ENCODE assay signal across 17 cellular contexts in the genomic region with DNA sequence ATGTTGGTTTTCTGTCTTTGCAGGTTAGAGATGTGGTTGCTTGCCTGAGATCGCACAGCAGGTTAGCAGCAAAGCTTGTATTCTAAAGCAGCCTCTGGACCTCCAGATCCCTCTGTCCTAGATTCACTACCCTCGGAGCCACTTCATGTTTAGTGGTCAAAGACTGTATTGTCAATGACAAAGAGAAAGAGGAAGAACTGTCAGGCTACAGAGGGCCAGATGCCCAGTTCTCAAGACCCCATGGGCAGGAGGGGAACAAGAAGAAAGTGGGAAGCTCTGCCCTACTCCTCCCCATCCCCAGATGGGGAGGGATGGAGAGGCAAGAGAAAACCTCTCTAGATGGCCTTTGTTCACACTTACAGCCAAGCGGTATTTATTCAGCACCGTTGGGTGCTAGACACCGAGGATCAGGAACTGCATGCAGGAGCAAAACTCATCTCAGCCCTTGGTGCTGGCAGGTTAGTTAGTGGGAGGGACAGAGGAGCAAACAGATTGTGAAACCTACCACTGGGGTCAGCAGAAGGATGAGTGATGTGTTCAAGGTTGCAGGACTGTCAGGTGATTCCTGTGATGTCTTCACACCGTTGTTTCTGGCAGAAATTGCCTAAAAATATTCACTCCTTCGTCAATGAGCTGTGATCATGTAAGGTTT. TPM values are rescaled to one million over a fixed set of nuclear protein-coding genes. Genes with fewer than 3 reads are reported as not detected.
A peak's percentile ranks its signal among the peaks of the same experiment; 100 is the strongest.
DNase-seq lines count a peak whose midpoint lies in the region; ATAC-seq, FAIRE-seq and TF ChIP-seq lines count a peak whose summit lies in the region.
"Had no signal": no experiment of that assay in that cellular context is flagged by ENCODE, and none has a peak within 500 bp of the region (broad histone marks: within the 10 kb centered on the region; RNA-seq: fewer than 3 reads in every experiment).

No MANE protein-coding gene starts in this region.

- no peaks in the 10 kb centered on the region for H3K36me3 ChIP-seq in HUES48 (ENCODE audit: control insufficient read depth, insufficient read depth, low read length)
- no peaks in the 10 kb centered on the region for H3K36me3 ChIP-seq in H1 (ENCODE audit: control insufficient read depth in 2 of 4, insufficient read depth in 4 of 4, low read length in 3 of 4)
- H3K36me3 ChIP-seq: left ventricle myocardium inferior, suprapubic skin had no signal

- peak overlapping the region; percentile 3; the same call in 1 of the 2 replicates for H2BK12ac ChIP-seq in H1 (ENCODE audit: low read depth, low read length)

- CTCF ChIA-PET in H1 (lab: Charles Lee; ENCODE audit: partially characterized antibody), result interaction anchor here (1.0 to 2.8 kb wide), 5 partner anchors 7 to 166 kb away, joined by 3 to 14 read pairs (median 6); no protein-coding TSS in a partner anchor

- TF ChIP-seq CTCF in H1 (IDR thresholded peaks at IDR 0.05; ENCODE audit: control extremely low read depth in 1 of 3, insufficient read depth in 1 of 3, low read depth in 1 of 3, low read length in 3 of 3), result no peak

- H3K9me3 ChIP-seq in HUES48 (ENCODE audit: control insufficient read depth, insufficient read depth, low read length) (no peaks in the 10 kb centered on the region), H1 (ENCODE audit: insufficient read depth in 2 of 2, low read depth in 1 of 2, low read length in 1 of 2) (no peaks in the 10 kb centered on the region)
- H3K9me3 ChIP-seq: left ventricle myocardium inferior, suprapubic skin had no signal

- H3K23ac ChIP-seq in H1 (ENCODE audit: insufficient read length), result no peak overlapping the region

- H3K79me1 ChIP-seq in H1 (ENCODE audit: low read depth, low read length), result no peaks in the 10 kb centered on the region

- 0 out of 2 replicates have a peak overlapping the region, but pooled peaks have one; percentile 5 for H2AFZ ChIP-seq in H1 (ENCODE audit: low read length)

- 87% methylated on average over 7 of the region's 7 CpGs; no CpG with 5 or more reads in 1 of the 2 experiments for WGBS in H1 (ENCODE audit: extremely low coverage in 1 of 2, insufficient coverage in 1 of 2, insufficient read length in 1 of 2, insufficient replicate concordance in 2 of 2, low coverage in 1 of 2, low lambda C conversion rate in 2 of 2, missing lambda C conversion rate in 1 of 2), 2 experiments

- H3K27ac ChIP-seq in HUES48 (ENCODE audit: low read depth, low read length), result peak overlapping the region; percentile 10
- no peak overlapping the region for H3K27ac ChIP-seq in H1 (ENCODE audit: low read depth, low read length)
- H3K27ac ChIP-seq: left ventricle myocardium inferior, suprapubic skin had no signal

- 0 out of 2 replicates have a peak, but pooled peaks cover 4% of the 10 kb centered on the region for H3K23me2 ChIP-seq in H1 (ENCODE audit: low read depth, low read length)

- no peak overlapping the region for H3K4me3 Mint-ChIP-seq in naive thymus-derived CD8-positive, alpha-beta T cell
- H3K4me3 Mint-ChIP-seq: activated T-cell treated with anti-CD3 and anti-CD28 coated beads, Interleukin-2, amount 50 U/mL, for 4 hours; neural crest cell had no signal

- DNase-seq in NOMO-1 (lab: John Stamatoyannopoulos, UW; ENCODE audit: unreplicated experiment in 2 of 2), result peak; percentile 52 to 84
- DNase-seq in H1 (ENCODE audit: low read depth in 1 of 2, low spot score in 2 of 2), result no peak
- DNase-seq in renal cortical epithelial cell (ENCODE audit: low read depth), result peak; percentile 59
- no peak for DNase-seq in activated CD8-positive, alpha-beta memory T cell treated with anti-CD3 and anti-CD28 coated beads for 24 hours
- no peak for DNase-seq in naive thymus-derived CD8-positive, alpha-beta T cell
- DNase-seq: activated CD4-positive, CD25-positive, alpha-beta regulatory T cell treated with anti-CD3 and anti-CD28 coated beads, Interleukin-2, amount 50 U/mL, for 72 hours; activated T-cell treated with anti-CD3 and anti-CD28 coated beads, Interleukin-2, amount 50 U/mL, for 4 hours; left ventricle myocardium inferior; NCI-H146; NCI-H526 treated with DMSO at 0.1 percent for 48 hours; SW 1271 had no signal

- FAIRE-seq in H1 (lab: Jason Lieb, UNC), result no peak
- FAIRE-seq: HTR-8/SVneo had no signal

- peak overlapping the region in 3 of 10 donors; percentile 22 to 48 (median 40) for H3K27ac Mint-ChIP-seq in naive thymus-derived CD8-positive, alpha-beta T cell

- no peak overlapping the region for H3K4me3 ChIP-seq in HUES48 (ENCODE audit: low read depth, low read length)
- H3K4me3 ChIP-seq in H1 (ENCODE audit: extremely low read depth in 1 of 4, insufficient read depth in 2 of 4, low read depth in 3 of 4, low read length in 4 of 4), result no peak overlapping the region
- H3K4me3 ChIP-seq: left ventricle myocardium inferior, smooth muscle cell, suprapubic skin had no signal

- H2AK5ac ChIP-seq in H1 (ENCODE audit: low read depth, low read length), result no peak overlapping the region

- ATAC-seq in GM21381 (IDR thresholded peaks at IDR 0.05; ENCODE audit: unreplicated experiment), result no peak
- ATAC-seq in naive thymus-derived CD8-positive, alpha-beta T cell, result no peak
- ATAC-seq: activated T-cell treated with anti-CD3 and anti-CD28 coated beads, Interleukin-2, amount 50 U/mL, for 4 hours had no signal

- no peak overlapping the region; the same call in 1 of the 2 replicates for H2BK20ac ChIP-seq in H1 (ENCODE audit: low read length)

- H4K5ac ChIP-seq in H1 (ENCODE audit: insufficient read length, low read depth, low read length), result no peak overlapping the region

- no peak overlapping the region for H2BK5ac ChIP-seq in H1 (ENCODE audit: low read depth, low read length)

- POLR2A ChIA-PET in H1 (lab: Charles Lee; ENCODE audit: partially characterized antibody), result no interaction called here
- POLR2A ChIA-PET in naive thymus-derived CD8-positive, alpha-beta T cell (lab: Charles Lee), result interaction anchor here (0.6 to 1.1 kb wide), 2 partner anchors 110 to 165 kb away, joined by 3 read pairs; no protein-coding TSS in a partner anchor

- no peaks in the 10 kb centered on the region for H3K9me3 Mint-ChIP-seq in naive thymus-derived CD8-positive, alpha-beta T cell
- H3K9me3 Mint-ChIP-seq: activated T-cell treated with anti-CD3 and anti-CD28 coated beads, Interleukin-2, amount 50 U/mL, for 4 hours; neural crest cell had no signal

- no peak overlapping the region for H4K8ac ChIP-seq in H1 (ENCODE audit: extremely low read depth, insufficient read depth, low read length)

- H3K36me3 Mint-ChIP-seq in naive thymus-derived CD8-positive, alpha-beta T cell, result no peaks in the 10 kb centered on the region

- H2BK15ac ChIP-seq in H1 (ENCODE audit: low read length), result no peak overlapping the region

- no peaks in the 10 kb centered on the region for H3K79me2 ChIP-seq in H1 (ENCODE audit: control insufficient read depth in 1 of 2, insufficient read depth in 2 of 2, low read length in 2 of 2)

- peak overlapping the region; percentile 89 for H3K4ac ChIP-seq in H1 (replicated peaks; ENCODE audit: insufficient read length, low read depth, low read length)

- H3K14ac ChIP-seq in H1 (ENCODE audit: insufficient read length), result no peak overlapping the region

- H3K4me2 ChIP-seq in H1 (ENCODE audit: insufficient read depth in 1 of 2, low read depth in 2 of 2, low read length in 2 of 2), result no peak overlapping the region
- H3K4me2 ChIP-seq: smooth muscle cell had no signal

- TF ChIP-seq EP300 in H1 (IDR thresholded peaks at IDR 0.05; ENCODE audit: borderline replicate concordance in 1 of 2, low read depth in 2 of 2, low read length in 2 of 2), result no peak

- no peak for TF ChIP-seq POLR2A in H1 (IDR thresholded peaks at IDR 0.05; ENCODE audit: control extremely low read depth in 1 of 2, low read depth in 2 of 2, low read length in 2 of 2)

- no peak for TF ChIP-seq RAD21 in H1 (IDR thresholded peaks at IDR 0.05 in 1 of 2, conservative IDR thresholded peaks at IDR 0.05 in 1 of 2; ENCODE audit: low read depth in 2 of 2, low read length in 2 of 2)

- H3K9ac ChIP-seq in HUES48 (ENCODE audit: low read depth, low read length) (no peak overlapping the region), H1 (replicated peaks in 1 of 4; ENCODE audit: extremely low read depth in 1 of 4, low read depth in 3 of 4, low read length in 3 of 4) (no peak overlapping the region)

- H3K4me1 Mint-ChIP-seq in naive thymus-derived CD8-positive, alpha-beta T cell, result peaks cover 8 to 39% (median 9%) of the 10 kb centered on the region in 4 donors

- no peak overlapping the region for H2BK120ac ChIP-seq in H1 (replicated peaks; ENCODE audit: low read depth, low read length)

- H4K91ac ChIP-seq in H1 (replicated peaks; ENCODE audit: insufficient read length, low read length), result peak overlapping the region; percentile 19

- H3K4me1 ChIP-seq in HUES48 (ENCODE audit: control insufficient read depth, insufficient read depth, low read length), result peaks cover 22% of the 10 kb centered on the region
- peaks cover 0 to 10% (median 7%) of the 10 kb centered on the region in 4 experiments; a peak in 6 of 7 replicates for H3K4me1 ChIP-seq in H1 (replicated peaks in 1 of 4; ENCODE audit: control insufficient read depth in 3 of 4, insufficient read depth in 4 of 4, low read length in 3 of 4)

- H3K27me3 ChIP-seq in HUES48 (ENCODE audit: control insufficient read depth, insufficient read depth, low read length), result no peaks in the 10 kb centered on the region
- H3K27me3 ChIP-seq in H1 (replicated peaks in 1 of 4; ENCODE audit: control insufficient read depth in 3 of 4, extremely low read depth in 1 of 4, insufficient read depth in 3 of 4, low read length in 3 of 4), result no peaks in the 10 kb centered on the region
- H3K27me3 ChIP-seq: suprapubic skin had no signal

- H3K56ac ChIP-seq in H1 (replicated peaks; ENCODE audit: insufficient read length, low read depth, low read length), result no peak overlapping the region

- no peaks in the 10 kb centered on the region for H3K27me3 Mint-ChIP-seq in naive thymus-derived CD8-positive, alpha-beta T cell

- no peaks in the 10 kb centered on the region for H4K20me1 ChIP-seq in H1 (replicated peaks in 1 of 2; ENCODE audit: control insufficient read depth in 1 of 2, insufficient read depth in 2 of 2, low read length in 2 of 2)

- no peak overlapping the region for H3K18ac ChIP-seq in H1 (ENCODE audit: extremely low read depth, low read length)

TF ChIP-seq in H1, 55 proteins besides CTCF, POLR2A, EP300 and RAD21:
- TF ChIP-seq HDAC2 (IDR thresholded peaks at IDR 0.05; ENCODE audit: borderline replicate concordance in 1 of 2, low read depth in 2 of 2, low read length in 2 of 2), result no peak

RNA-seq across cellular contexts. Expression of a gene that starts 38.3 kb away (rescaled TPM):
- total RNA-seq in H1 (2021; fragmentation: NEBNext Ultra II Directional; extraction: Animal tissue kit (Norgen Biotek cat#: 25700)), result 21.6 and 22.6 TPM in 2 replicates
- polyA plus RNA-seq in H1 (2011; rRNA removed), result 4.2 and 4.4 TPM in 2 replicates
- polyA plus RNA-seq in H1 (2011; cell fraction: cytosol; rRNA removed), result 4.9 TPM
- polyA plus RNA-seq in H1 (2011; cell fraction: nucleus; rRNA removed), result 6.3 TPM
- polyA plus RNA-seq in H1 (2012, experiment 1 of 2), result 8.3 to 11.1 TPM (median 9.2 TPM) in 4 replicates
- polyA plus RNA-seq in H1 (2012, experiment 2 of 2), result 2.5 TPM
- polyA plus RNA-seq in H1 (2013, experiment 1 of 2), result 13.2 TPM
- 14.0 TPM for polyA plus RNA-seq in H1 (2013, experiment 2 of 2)
- polyA minus RNA-seq in H1 (2011; rRNA and poly(A)+ RNA removed), result 9.0 and 9.8 TPM in 2 replicates
- polyA minus RNA-seq in H1 (2011; cell fraction: cytosol; rRNA and poly(A)+ RNA removed), result 8.5 TPM
- 7.9 TPM for polyA minus RNA-seq in H1 (2011; cell fraction: nucleus; rRNA and poly(A)+ RNA removed)
- 120 and 214 TPM in 2 replicates for total RNA-seq in renal cortical epithelial cell
- 10 to 100 TPM; 21.7 to 23.7 TPM for total RNA-seq in naive thymus-derived CD8-positive, alpha-beta T cell
- 10 to 100 TPM in 1 of 3 donors, 1 to 10 TPM in 2; 4.3 to 10.2 (median 5.3) TPM for polyA plus RNA-seq in naive thymus-derived CD8-positive, alpha-beta T cell

Comparison
In these comparisons a context has a peak if more than half of its experiments do, and no peak if none do; other contexts are left out.
1. DNase-seq: peak in NOMO-1 (2 of 2) and renal cortical epithelial cell (single experiment); none in H1 (0 of 2), activated CD8-positive, alpha-beta memory T cell treated with anti-CD3 and anti-CD28 coated beads for 24 hours (single experiment) and naive thymus-derived CD8-positive, alpha-beta T cell (0 of 10).